ENCODE assay signal across 21 cellular contexts in the genomic region with DNA sequence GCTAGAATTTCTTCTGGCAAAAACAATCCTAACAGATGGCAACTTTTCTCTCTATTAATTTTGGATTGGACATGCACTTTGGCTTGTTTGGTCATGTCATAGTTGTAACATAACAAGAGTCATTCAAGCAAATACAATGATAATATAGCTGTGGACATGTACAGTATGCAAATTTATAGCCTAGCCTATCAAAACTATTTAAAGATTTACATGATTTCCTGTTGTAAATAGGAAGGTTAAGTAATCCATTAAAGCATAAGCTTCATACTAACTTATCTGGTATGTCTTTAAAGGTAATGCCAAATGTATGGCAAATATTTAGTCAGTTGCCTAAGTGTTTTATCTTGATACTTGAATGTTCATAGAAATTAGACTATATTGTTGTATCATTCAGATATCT. TPM values are rescaled to one million over a fixed set of nuclear protein-coding genes. Genes with fewer than 3 reads are reported as not detected.
DNase-seq lines count a peak whose midpoint lies in the region; ATAC-seq, FAIRE-seq and TF ChIP-seq lines count a peak whose summit lies in the region.
"Had no signal": no experiment of that assay in that cellular context is flagged by ENCODE, and none has a peak within 500 bp of the region (broad histone marks: within the 10 kb centered on the region; RNA-seq: fewer than 3 reads in every experiment).

No MANE protein-coding gene starts in this region.

- H3K27me3 Mint-ChIP-seq in GM23338 (ENCODE audit: insufficient read depth, low read depth, poor library complexity), result no peaks in the 10 kb centered on the region
- H3K27me3 Mint-ChIP-seq: IgD-negative memory B cell had no signal

- TF ChIP-seq CTCF in bronchial epithelial cell (IDR thresholded peaks at IDR 0.05; ENCODE audit: insufficient read depth, low read length, severe bottlenecking), result no peak
- no peak for TF ChIP-seq CTCF in GM23338 (conservative IDR thresholded peaks at IDR 0.05; ENCODE audit: low read depth in 2 of 2)

- H3K36me3 Mint-ChIP-seq in GM23338 (ENCODE audit: low read depth), result no peaks in the 10 kb centered on the region

- H3K9me3 Mint-ChIP-seq in GM23338, result no peaks in the 10 kb centered on the region
- H3K9me3 Mint-ChIP-seq: CD8-positive, alpha-beta T cell; IgD-negative memory B cell had no signal

- no peak overlapping the region for H3K4me3 ChIP-seq in bronchial epithelial cell (ENCODE audit: low read depth, low read length)
- H3K4me3 ChIP-seq in GM23338, result no peak overlapping the region

- H3K4me1 Mint-ChIP-seq in GM23338, result peaks cover 4% of the 10 kb centered on the region; the same call in 1 of the 3 replicates
- H3K4me1 Mint-ChIP-seq: IgD-negative memory B cell had no signal

- no peak overlapping the region for H3K4me3 Mint-ChIP-seq in GM23338
- H3K4me3 Mint-ChIP-seq: CD8-positive, alpha-beta T cell; IgD-negative memory B cell had no signal

- H3K4me2 ChIP-seq in GM23338, result no peak overlapping the region

- no peaks in the 10 kb centered on the region for H3F3A ChIP-seq in GM23338 (replicated peaks; ENCODE audit: low read depth)

- no peak overlapping the region for H3K27ac Mint-ChIP-seq in GM23338
- H3K27ac Mint-ChIP-seq: CD8-positive, alpha-beta T cell; IgD-negative memory B cell had no signal

- H3K9me2 ChIP-seq in GM23338 (ENCODE audit: insufficient read depth), result no peaks in the 10 kb centered on the region

- no peaks in the 10 kb centered on the region for H3K79me2 ChIP-seq in GM23338 (replicated peaks; ENCODE audit: insufficient read depth)

- DNase-seq in NCI-H526 treated with DMSO at 0.1 percent for 48 hours (lab: John Stamatoyannopoulos, UW), result peak; percentile 2
- no peak for DNase-seq in NCI-H526 (lab: John Stamatoyannopoulos, UW)
- peak; percentile 77 for DNase-seq in NCI-H2171 treated with DMSO at 0.1 percent for 48 hours (lab: John Stamatoyannopoulos, UW)
- peak; percentile 85 for DNase-seq in bronchial epithelial cell (ENCODE audit: low read depth)
- no peak for DNase-seq in iPS-NIHi7 (ENCODE audit: extremely low spot score)
- DNase-seq in GM23338 (ENCODE audit: low spot score), result no peak
- DNase-seq: AML-193; C1 segment of cervical spinal cord; CD8-positive, alpha-beta T cell; GF-D8; GOT3; NCI-H1417; NCI-H187 treated with DMSO at 0.1 percent for 48 hours; NCI-H2107; NCI-H345; NCI-H748 treated with DMSO at 0.1 percent for 48 hours had no signal

- H3K36me3 ChIP-seq in bronchial epithelial cell (ENCODE audit: control insufficient read depth, insufficient read depth, low read length) (no peaks in the 10 kb centered on the region), GM23338 (ENCODE audit: insufficient read depth) (no peaks in the 10 kb centered on the region)

- H2AFZ ChIP-seq in GM23338, result no peak overlapping the region

- ATAC-seq in GM23338, result no peak
- no peak for ATAC-seq in GM19324 (IDR thresholded peaks at IDR 0.05; ENCODE audit: low FRiP score, unreplicated experiment)
- ATAC-seq: CD8-positive, alpha-beta T cell; HCT116; SK-N-SH treated with all-trans-retinoic acid at 6 μM for 48 hours had no signal

- H3K27me3 ChIP-seq in bronchial epithelial cell (ENCODE audit: control insufficient read depth, insufficient read depth, low read length) (no peaks in the 10 kb centered on the region), GM23338 (ENCODE audit: insufficient read depth) (no peaks in the 10 kb centered on the region)

- peaks cover 8% of the 10 kb centered on the region; the same call in 1 of the 2 replicates for H3K4me1 ChIP-seq in GM23338 (ENCODE audit: insufficient read depth)

- no peak overlapping the region for H3K27ac ChIP-seq in GM23338 (ENCODE audit: low read depth)

- H4K20me1 ChIP-seq in GM23338 (replicated peaks; ENCODE audit: insufficient read depth), result no peaks in the 10 kb centered on the region

- no peak for FAIRE-seq in bronchial epithelial cell (lab: Jason Lieb, UNC)

TF ChIP-seq in GM23338, 12 proteins besides CTCF, POLR2A, EP300 and RAD21 (continues in another document):
- TF ChIP-seq, protein P1, sequence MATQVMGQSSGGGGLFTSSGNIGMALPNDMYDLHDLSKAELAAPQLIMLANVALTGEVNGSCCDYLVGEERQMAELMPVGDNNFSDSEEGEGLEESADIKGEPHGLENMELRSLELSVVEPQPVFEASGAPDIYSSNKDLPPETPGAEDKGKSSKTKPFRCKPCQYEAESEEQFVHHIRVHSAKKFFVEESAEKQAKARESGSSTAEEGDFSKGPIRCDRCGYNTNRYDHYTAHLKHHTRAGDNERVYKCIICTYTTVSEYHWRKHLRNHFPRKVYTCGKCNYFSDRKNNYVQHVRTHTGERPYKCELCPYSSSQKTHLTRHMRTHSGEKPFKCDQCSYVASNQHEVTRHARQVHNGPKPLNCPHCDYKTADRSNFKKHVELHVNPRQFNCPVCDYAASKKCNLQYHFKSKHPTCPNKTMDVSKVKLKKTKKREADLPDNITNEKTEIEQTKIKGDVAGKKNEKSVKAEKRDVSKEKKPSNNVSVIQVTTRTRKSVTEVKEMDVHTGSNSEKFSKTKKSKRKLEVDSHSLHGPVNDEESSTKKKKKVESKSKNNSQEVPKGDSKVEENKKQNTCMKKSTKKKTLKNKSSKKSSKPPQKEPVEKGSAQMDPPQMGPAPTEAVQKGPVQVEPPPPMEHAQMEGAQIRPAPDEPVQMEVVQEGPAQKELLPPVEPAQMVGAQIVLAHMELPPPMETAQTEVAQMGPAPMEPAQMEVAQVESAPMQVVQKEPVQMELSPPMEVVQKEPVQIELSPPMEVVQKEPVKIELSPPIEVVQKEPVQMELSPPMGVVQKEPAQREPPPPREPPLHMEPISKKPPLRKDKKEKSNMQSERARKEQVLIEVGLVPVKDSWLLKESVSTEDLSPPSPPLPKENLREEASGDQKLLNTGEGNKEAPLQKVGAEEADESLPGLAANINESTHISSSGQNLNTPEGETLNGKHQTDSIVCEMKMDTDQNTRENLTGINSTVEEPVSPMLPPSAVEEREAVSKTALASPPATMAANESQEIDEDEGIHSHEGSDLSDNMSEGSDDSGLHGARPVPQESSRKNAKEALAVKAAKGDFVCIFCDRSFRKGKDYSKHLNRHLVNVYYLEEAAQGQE (IDR thresholded peaks at IDR 0.05; ENCODE audit: unreplicated experiment), result no peak
- TF ChIP-seq CREB1 (CRISPR knock-in tag; IDR thresholded peaks at IDR 0.05; ENCODE audit: low read depth), result no peak
- TF ChIP-seq, protein P2, sequence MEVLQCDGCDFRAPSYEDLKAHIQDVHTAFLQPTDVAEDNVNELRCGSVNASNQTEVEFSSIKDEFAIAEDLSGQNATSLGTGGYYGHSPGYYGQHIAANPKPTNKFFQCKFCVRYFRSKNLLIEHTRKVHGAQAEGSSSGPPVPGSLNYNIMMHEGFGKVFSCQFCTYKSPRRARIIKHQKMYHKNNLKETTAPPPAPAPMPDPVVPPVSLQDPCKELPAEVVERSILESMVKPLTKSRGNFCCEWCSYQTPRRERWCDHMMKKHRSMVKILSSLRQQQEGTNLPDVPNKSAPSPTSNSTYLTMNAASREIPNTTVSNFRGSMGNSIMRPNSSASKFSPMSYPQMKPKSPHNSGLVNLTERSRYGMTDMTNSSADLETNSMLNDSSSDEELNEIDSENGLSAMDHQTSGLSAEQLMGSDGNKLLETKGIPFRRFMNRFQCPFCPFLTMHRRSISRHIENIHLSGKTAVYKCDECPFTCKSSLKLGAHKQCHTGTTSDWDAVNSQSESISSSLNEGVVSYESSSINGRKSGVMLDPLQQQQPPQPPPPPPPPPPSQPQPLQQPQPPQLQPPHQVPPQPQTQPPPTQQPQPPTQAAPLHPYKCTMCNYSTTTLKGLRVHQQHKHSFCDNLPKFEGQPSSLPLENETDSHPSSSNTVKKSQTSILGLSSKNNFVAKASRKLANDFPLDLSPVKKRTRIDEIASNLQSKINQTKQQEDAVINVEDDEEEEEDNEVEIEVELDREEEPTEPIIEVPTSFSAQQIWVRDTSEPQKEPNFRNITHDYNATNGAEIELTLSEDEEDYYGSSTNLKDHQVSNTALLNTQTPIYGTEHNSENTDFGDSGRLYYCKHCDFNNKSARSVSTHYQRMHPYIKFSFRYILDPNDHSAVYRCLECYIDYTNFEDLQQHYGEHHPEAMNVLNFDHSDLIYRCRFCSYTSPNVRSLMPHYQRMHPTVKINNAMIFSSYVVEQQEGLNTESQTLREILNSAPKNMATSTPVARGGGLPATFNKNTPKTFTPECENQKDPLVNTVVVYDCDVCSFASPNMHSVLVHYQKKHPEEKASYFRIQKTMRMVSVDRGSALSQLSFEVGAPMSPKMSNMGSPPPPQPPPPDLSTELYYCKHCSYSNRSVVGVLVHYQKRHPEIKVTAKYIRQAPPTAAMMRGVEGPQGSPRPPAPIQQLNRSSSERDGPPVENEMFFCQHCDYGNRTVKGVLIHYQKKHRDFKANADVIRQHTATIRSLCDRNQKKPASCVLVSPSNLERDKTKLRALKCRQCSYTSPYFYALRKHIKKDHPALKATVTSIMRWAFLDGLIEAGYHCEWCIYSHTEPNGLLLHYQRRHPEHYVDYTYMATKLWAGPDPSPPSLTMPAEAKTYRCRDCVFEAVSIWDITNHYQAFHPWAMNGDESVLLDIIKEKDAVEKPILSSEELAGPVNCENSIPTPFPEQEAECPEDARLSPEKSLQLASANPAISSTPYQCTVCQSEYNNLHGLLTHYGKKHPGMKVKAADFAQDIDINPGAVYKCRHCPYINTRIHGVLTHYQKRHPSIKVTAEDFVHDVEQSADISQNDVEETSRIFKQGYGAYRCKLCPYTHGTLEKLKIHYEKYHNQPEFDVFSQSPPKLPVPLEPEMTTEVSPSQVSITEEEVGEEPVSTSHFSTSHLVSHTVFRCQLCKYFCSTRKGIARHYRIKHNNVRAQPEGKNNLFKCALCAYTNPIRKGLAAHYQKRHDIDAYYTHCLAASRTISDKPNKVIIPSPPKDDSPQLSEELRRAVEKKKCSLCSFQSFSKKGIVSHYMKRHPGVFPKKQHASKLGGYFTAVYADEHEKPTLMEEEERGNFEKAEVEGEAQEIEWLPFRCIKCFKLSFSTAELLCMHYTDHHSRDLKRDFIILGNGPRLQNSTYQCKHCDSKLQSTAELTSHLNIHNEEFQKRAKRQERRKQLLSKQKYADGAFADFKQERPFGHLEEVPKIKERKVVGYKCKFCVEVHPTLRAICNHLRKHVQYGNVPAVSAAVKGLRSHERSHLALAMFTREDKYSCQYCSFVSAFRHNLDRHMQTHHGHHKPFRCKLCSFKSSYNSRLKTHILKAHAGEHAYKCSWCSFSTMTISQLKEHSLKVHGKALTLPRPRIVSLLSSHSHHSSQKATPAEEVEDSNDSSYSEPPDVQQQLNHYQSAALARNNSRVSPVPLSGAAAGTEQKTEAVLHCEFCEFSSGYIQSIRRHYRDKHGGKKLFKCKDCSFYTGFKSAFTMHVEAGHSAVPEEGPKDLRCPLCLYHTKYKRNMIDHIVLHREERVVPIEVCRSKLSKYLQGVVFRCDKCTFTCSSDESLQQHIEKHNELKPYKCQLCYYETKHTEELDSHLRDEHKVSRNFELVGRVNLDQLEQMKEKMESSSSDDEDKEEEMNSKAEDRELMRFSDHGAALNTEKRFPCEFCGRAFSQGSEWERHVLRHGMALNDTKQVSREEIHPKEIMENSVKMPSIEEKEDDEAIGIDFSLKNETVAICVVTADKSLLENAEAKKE (CRISPR knock-in tag; IDR thresholded peaks at IDR 0.05), result no peak
- no peak for TF ChIP-seq STAT1 (IDR thresholded peaks at IDR 0.05; ENCODE audit: unreplicated experiment)
- TF ChIP-seq EZH2 (IDR thresholded peaks at IDR 0.05; ENCODE audit: low read depth, unreplicated experiment), result no peak

RNA-seq across cellular contexts. Expression of a gene that starts 45.3 kb away (rescaled TPM):
- total RNA-seq in bronchial epithelial cell, result 0.79 and 1.2 TPM in 2 replicates
- total RNA-seq in GM23338 (2014; rRNA removed; shearing (Covaris generic)), result 0.47 and 1.4 TPM in 2 replicates
- polyA plus RNA-seq in GM23338 (2016; fragmentation: Nextera tagmentation; extraction: Ambion mirVana), result 0.59 and 1.0 TPM in 2 replicates
- total RNA-seq: A172; CD8-positive, alpha-beta T cell had no signal

Comparison
In these comparisons a context has a peak if more than half of its experiments do, and no peak if none do; other contexts are left out.
1. DNase-seq: peak in NCI-H526 treated with DMSO at 0.1 percent for 48 hours (single experiment), NCI-H2171 treated with DMSO at 0.1 percent for 48 hours (single experiment) and bronchial epithelial cell (single experiment); none in NCI-H526 (0 of 2), iPS-NIHi7 (single experiment) and GM23338 (single experiment).